8 cellular contexts compared by ENCODE assay signal in genomic region chr19:44071824-44072542, GRCh38. TPM values are rescaled to one million over a fixed set of nuclear protein-coding genes. Genes with fewer than 3 reads are reported as not detected.
DNase-seq lines count a peak whose midpoint lies in the region; ATAC-seq, FAIRE-seq and TF ChIP-seq lines count a peak whose summit lies in the region.

TSS of gene ZNF284 (plus strand) at chr19:44072159. CDS start at chr19:44076390, 4,231 bp downstream.

- peaks cover 0 to under 1% of the 10 kb centered on the region in 2 donors for H3K36me3 ChIP-seq in body of pancreas (replicated peaks in 1 of 2; ENCODE audit: insufficient read depth in 1 of 2, low read depth in 2 of 2)

- no peak for TF ChIP-seq CTCF in GM12865 (IDR thresholded peaks at IDR 0.05; ENCODE audit: insufficient read depth, low read depth, low read length, missing control alignments)
- no peak for TF ChIP-seq CTCF in body of pancreas (IDR thresholded peaks at IDR 0.05)

- 0 to 1% methylated on average over 26 to 40 of the region's 40 CpGs for WGBS in body of pancreas, 2 donors

- H3K4me1 ChIP-seq in body of pancreas = peaks cover 14% of the 10 kb centered on the region

- ATAC-seq in HG02759 (IDR thresholded peaks at IDR 0.05; ENCODE audit: unreplicated experiment) (peak; percentile 93), body of pancreas (peak; percentile 99), sciatic nerve (peak; percentile 100)

- TF ChIP-seq POLR2A in body of pancreas (IDR thresholded peaks at IDR 0.05) = peak in 2 of 3 donors; percentile 49 to 52

- intact Hi-C loops in body of pancreas (cut with DNase I) = no loop called here
- intact Hi-C loops in sciatic nerve (cut with DNase I) = no loop called here

- peak within 1 kb of the TSS in 3 of 4 donors; percentile 2 to 65 (median 52) for H3K27ac ChIP-seq in body of pancreas

- peak; percentile 5 for FAIRE-seq in TTC549 (lab: Jason Lieb, UNC)

- peaks cover 0 to 16% (median 0%) of the 10 kb centered on the region in 3 donors for H3K9me3 ChIP-seq in body of pancreas

- H3K4me3 ChIP-seq in GM12865 (ENCODE audit: low read depth, low read length) (peak within 1 kb of the TSS; percentile 41), body of pancreas (peak within 1 kb of the TSS; percentile 11 to 27)

- DNase-seq in GM12865 (ENCODE audit: low read depth) (peak; percentile 71), NCI-H187 treated with DMSO at 0.1 percent for 48 hours (lab: John Stamatoyannopoulos, UW) (peak; percentile 89), body of pancreas (peak; percentile 86 to 93 (median 86)), iPS DF 4.7 (ENCODE audit: extremely low read depth, low spot score) (peak; percentile 82), sciatic nerve (ENCODE audit: low spot score) (peak; percentile 90), cortex of kidney (lab: John Stamatoyannopoulos, UW) (no peak)

- no peaks in the 10 kb centered on the region for H3K27me3 ChIP-seq in body of pancreas

RNA-seq across cellular contexts. Expression of gene ZNF284, which starts in this region (rescaled TPM):
- total RNA-seq in body of pancreas (1 to 10 TPM; 1.3 to 2.1 TPM), sciatic nerve (3.2 TPM)
